16 cellular contexts compared by ENCODE assay signal in genomic region chr4:48360285-48360965, GRCh38. TPM values are rescaled to one million over a fixed set of nuclear protein-coding genes. Genes with fewer than 3 reads are reported as not detected.
A peak's percentile ranks its signal among the peaks of the same experiment; 100 is the strongest.
DNase-seq lines count a peak whose midpoint lies in the region; ATAC-seq and TF ChIP-seq lines count a peak whose summit lies in the region.
"Had no signal": no experiment of that assay in that cellular context is flagged by ENCODE, and none has a peak within 500 bp of the region (broad histone marks: within the 10 kb centered on the region; RNA-seq: fewer than 3 reads in every experiment).

No MANE protein-coding gene starts in this region.

- CTCF ChIA-PET in CD4-positive, alpha-beta T cell (lab: Charles Lee), result interaction anchor here (1.0 kb wide), 2 partner anchors 17 to 19 kb away, joined by 3 read pairs; no protein-coding TSS in a partner anchor
- CTCF ChIA-PET in activated CD4-positive, alpha-beta T cell treated with anti-CD3 and anti-CD28 coated beads for 36 hours (lab: Charles Lee), result interaction anchor here (0.6 to 0.8 kb wide), 2 partner anchors 217 to 410 kb away, joined by 3 to 4 read pairs; no protein-coding TSS in a partner anchor

- no peak for DNase-seq in CD4-positive, alpha-beta T cell
- no peak for DNase-seq in RWPE2 (ENCODE audit: low spot score)
- peak; percentile 31 for DNase-seq in epithelial cell of prostate (ENCODE audit: low read depth, low spot score)
- no peak for DNase-seq in naive thymus-derived CD8-positive, alpha-beta T cell
- DNase-seq in stimulated activated CD4-positive, alpha-beta T cell treated with anti-CD3 and anti-CD28 coated beads, Interleukin-4, amount 100 ng/mL, for 4 hours, result no peak
- no peak for DNase-seq in activated CD4-positive, alpha-beta T cell treated with anti-CD3 and anti-CD28 coated beads for 36 hours
- no peak for DNase-seq in NCI-H345 treated with DMSO at 0.1 percent for 48 hours (lab: John Stamatoyannopoulos, UW; ENCODE audit: unreplicated experiment)
- DNase-seq: cortex of kidney, H9, NCI-H2227 treated with DMSO at 0.1 percent for 48 hours, SHP77 had no signal

- H3K27me3 Mint-ChIP-seq in CD4-positive, alpha-beta T cell, result no peaks in the 10 kb centered on the region
- H3K27me3 Mint-ChIP-seq in naive thymus-derived CD8-positive, alpha-beta T cell, result no peaks in the 10 kb centered on the region
- H3K27me3 Mint-ChIP-seq in activated CD4-positive, alpha-beta T cell treated with anti-CD3 and anti-CD28 coated beads for 36 hours, result no peaks in the 10 kb centered on the region

- H3K27ac ChIP-seq in CD4-positive, alpha-beta T cell (ENCODE audit: low read depth, low read length), result no peak overlapping the region
- H3K27ac ChIP-seq in RWPE2 (ENCODE audit: poor library complexity, severe bottlenecking), result peak overlapping the region; percentile 65
- peak overlapping the region; percentile 63 for H3K27ac ChIP-seq in epithelial cell of prostate
- H3K27ac ChIP-seq: hepatocyte, vagina had no signal

- TF ChIP-seq CTCF in CD4-positive, alpha-beta T cell (IDR thresholded peaks at IDR 0.05), result no peak
- TF ChIP-seq CTCF in RWPE2 (IDR thresholded peaks at IDR 0.05; ENCODE audit: poor library complexity, severe bottlenecking), result no peak

- intact Hi-C loops in CD4-positive, alpha-beta T cell (cut with DNase I, micrococcal nuclease), result no loop called here
- intact Hi-C loops in activated CD4-positive, alpha-beta T cell treated with anti-CD3 and anti-CD28 coated beads for 36 hours (cut with DNase I, micrococcal nuclease), result no loop called here

- peaks cover 25% of the 10 kb centered on the region for H3K4me1 Mint-ChIP-seq in CD4-positive, alpha-beta T cell (ENCODE audit: low read depth)
- peaks cover 10 to 33% (median 23%) of the 10 kb centered on the region in 4 donors for H3K4me1 Mint-ChIP-seq in naive thymus-derived CD8-positive, alpha-beta T cell
- H3K4me1 Mint-ChIP-seq in activated CD4-positive, alpha-beta T cell treated with anti-CD3 and anti-CD28 coated beads for 36 hours, result peaks cover 15% of the 10 kb centered on the region
- H3K4me1 Mint-ChIP-seq: H9 had no signal

- no peak overlapping the region for H3K4me3 Mint-ChIP-seq in CD4-positive, alpha-beta T cell
- peak overlapping the region in 1 of 10 donors; percentile 10 for H3K4me3 Mint-ChIP-seq in naive thymus-derived CD8-positive, alpha-beta T cell
- no peak overlapping the region for H3K4me3 Mint-ChIP-seq in activated CD4-positive, alpha-beta T cell treated with anti-CD3 and anti-CD28 coated beads for 36 hours
- H3K4me3 Mint-ChIP-seq: H9 had no signal

- POLR2A ChIA-PET in CD4-positive, alpha-beta T cell (lab: Charles Lee), result interaction anchor here (0.8 kb wide), 1 partner anchor 9 kb away, joined by 4 read pairs; no protein-coding TSS in a partner anchor
- POLR2A ChIA-PET in naive thymus-derived CD8-positive, alpha-beta T cell (lab: Charles Lee), result no interaction called here
- POLR2A ChIA-PET in activated CD4-positive, alpha-beta T cell treated with anti-CD3 and anti-CD28 coated beads for 36 hours (lab: Charles Lee), result no interaction called here

- H3K4me1 ChIP-seq in RWPE2 (ENCODE audit: insufficient read depth, poor library complexity, severe bottlenecking), result peaks cover 17% of the 10 kb centered on the region

- H3K27me3 ChIP-seq in CD4-positive, alpha-beta T cell (ENCODE audit: control insufficient read depth, insufficient read depth, low read length), result no peaks in the 10 kb centered on the region
- H3K27me3 ChIP-seq in RWPE2 (ENCODE audit: insufficient read depth, poor library complexity, severe bottlenecking), result no peaks in the 10 kb centered on the region
- H3K27me3 ChIP-seq: hepatocyte, vagina had no signal

- H3K27ac Mint-ChIP-seq in CD4-positive, alpha-beta T cell, result peak overlapping the region; percentile 25
- H3K27ac Mint-ChIP-seq in naive thymus-derived CD8-positive, alpha-beta T cell, result peak overlapping the region in 8 of 10 donors; percentile 7 to 70 (median 30)
- H3K27ac Mint-ChIP-seq in activated CD4-positive, alpha-beta T cell treated with anti-CD3 and anti-CD28 coated beads for 36 hours, result no peak overlapping the region

- H3K9me3 Mint-ChIP-seq in CD4-positive, alpha-beta T cell, result no peaks in the 10 kb centered on the region
- peaks cover 0 to 2% (median 0%) of the 10 kb centered on the region in 9 donors for H3K9me3 Mint-ChIP-seq in naive thymus-derived CD8-positive, alpha-beta T cell
- H3K9me3 Mint-ChIP-seq in activated CD4-positive, alpha-beta T cell treated with anti-CD3 and anti-CD28 coated beads for 36 hours (ENCODE audit: low read depth), result no peaks in the 10 kb centered on the region

- no peak for ATAC-seq in CD4-positive, alpha-beta T cell (ENCODE audit: poor library complexity)
- ATAC-seq in RWPE2 (ENCODE audit: low read depth), result peak; percentile 100
- no peak for ATAC-seq in naive thymus-derived CD8-positive, alpha-beta T cell
- no peak for ATAC-seq in activated CD4-positive, alpha-beta T cell treated with anti-CD3 and anti-CD28 coated beads for 36 hours
- ATAC-seq in GM18511 (IDR thresholded peaks at IDR 0.05; ENCODE audit: unreplicated experiment), result no peak
- ATAC-seq: activated CD4-positive, CD25-positive, alpha-beta regulatory T cell treated with anti-CD3 and anti-CD28 coated beads, Interleukin-2, amount 50 U/mL, for 24 hours had no signal

- no peak overlapping the region for H3K4me3 ChIP-seq in RWPE2 (ENCODE audit: severe bottlenecking)
- H3K4me3 ChIP-seq: hepatocyte, skin epidermis, vagina had no signal

- H3K36me3 Mint-ChIP-seq in CD4-positive, alpha-beta T cell (ENCODE audit: low read depth), result peaks cover 30% of the 10 kb centered on the region
- H3K36me3 Mint-ChIP-seq in naive thymus-derived CD8-positive, alpha-beta T cell, result peaks cover 0 to 8% (median 0%) of the 10 kb centered on the region in 3 donors
- peaks cover 2% of the 10 kb centered on the region for H3K36me3 Mint-ChIP-seq in activated CD4-positive, alpha-beta T cell treated with anti-CD3 and anti-CD28 coated beads for 36 hours (ENCODE audit: low read depth)

- H3K9me3 ChIP-seq in CD4-positive, alpha-beta T cell (ENCODE audit: control insufficient read depth, low read length), result no peaks in the 10 kb centered on the region
- H3K9me3 ChIP-seq in RWPE2 (ENCODE audit: severe bottlenecking), result no peaks in the 10 kb centered on the region
- H3K9me3 ChIP-seq: vagina had no signal

- no peaks in the 10 kb centered on the region; the same call in 1 of the 2 replicates for H3K36me3 ChIP-seq in RWPE2 (ENCODE audit: low read depth)
- H3K36me3 ChIP-seq: vagina had no signal

RNA-seq across cellular contexts. Expression of gene SLAIN2, which starts 19.1 kb away (rescaled TPM):
- total RNA-seq in CD4-positive, alpha-beta T cell, result 10 to 100 TPM; 46.3 to 47.0 TPM
- 100 to 1,000 TPM in 1 of 2 experiments, 10 to 100 TPM in 1; 98.3 to 109 TPM for total RNA-seq in naive thymus-derived CD8-positive, alpha-beta T cell
- 10 to 100 TPM; 25.9 to 39.3 (median 33.6) TPM for polyA plus RNA-seq in naive thymus-derived CD8-positive, alpha-beta T cell
- 100 to 1,000 TPM in 1 of 2 experiments, 10 to 100 TPM in 1; 55.7 to 140 TPM for total RNA-seq in activated CD4-positive, alpha-beta T cell treated with anti-CD3 and anti-CD28 coated beads for 36 hours
